Comparison of ENCODE assay signal across 8 cellular contexts in genomic region chr12:57771271-57771872, GRCh38. TPM values are rescaled to one million over a fixed set of nuclear protein-coding genes. Genes with fewer than 3 reads are reported as not detected.
A peak's percentile ranks its signal among the peaks of the same experiment; 100 is the strongest.
DNase-seq lines count a peak whose midpoint lies in the region; ATAC-seq, FAIRE-seq and TF ChIP-seq lines count a peak whose summit lies in the region.

No MANE protein-coding gene starts in this region.

- intact Hi-C loops in endothelial cell of umbilical vein (cut with micrococcal nuclease), result no loop called here

- H3K9me3 ChIP-seq in endothelial cell of umbilical vein (replicated peaks; ENCODE audit: control insufficient read depth, insufficient read depth, low read length) (no peaks in the 10 kb centered on the region), mononuclear cell (ENCODE audit: low read depth, low read length) (no peaks in the 10 kb centered on the region)

- H3K4me2 ChIP-seq in endothelial cell of umbilical vein (ENCODE audit: insufficient read depth, low read length), result peak overlapping the region; percentile 90

- peak overlapping the region; percentile 78 for H3K9ac ChIP-seq in endothelial cell of umbilical vein (replicated peaks; ENCODE audit: extremely low read depth, insufficient read depth, low read length)

- H3K27ac ChIP-seq in C4-2B (peak overlapping the region; percentile 97), endothelial cell of umbilical vein (ENCODE audit: insufficient read depth, low read depth, low read length) (peak overlapping the region; percentile 79)

- dilution Hi-C loops in endothelial cell of umbilical vein (cut with MboI; ENCODE audit: extremely low pct_ligation_motif_present, low sequenced_read_pairs), result no loop called here

- DNase-seq in NCI-H748 treated with DMSO at 0.1 percent for 48 hours (lab: John Stamatoyannopoulos, UW), result peak; percentile 60
- DNase-seq in activated CD4-positive, alpha-beta T cell treated with anti-CD3 and anti-CD28 coated beads, Interleukin-2, amount 50 U/mL, for 4 hours, result peak; percentile 91 to 92
- no peak for DNase-seq in endothelial cell of umbilical vein (ENCODE audit: low read depth, low spot score)
- peak; percentile 84 to 87 for DNase-seq in stimulated activated CD8-positive, alpha-beta memory T cell treated with anti-CD3 and anti-CD28 coated beads, Interleukin-2, amount 100 ng/mL, for 48 hours (ENCODE audit: low read depth in 2 of 2)

- TF ChIP-seq CTCF in C4-2B (conservative IDR thresholded peaks at IDR 0.05) (no peak), endothelial cell of umbilical vein (IDR thresholded peaks at IDR 0.05; ENCODE audit: extremely low read depth in 1 of 2, insufficient read depth in 1 of 2, low read depth in 1 of 2, low read length in 2 of 2) (no peak)

- TSS peak; percentile 26 for BruUV-seq in endothelial cell of umbilical vein (replicated peaks; lab: Mats Ljungman, UMichigan)

- H2AFZ ChIP-seq in endothelial cell of umbilical vein (ENCODE audit: low read depth, low read length), result peak overlapping the region; percentile 89

- H3K79me2 ChIP-seq in endothelial cell of umbilical vein (ENCODE audit: control insufficient read depth, insufficient read depth, low read length), result peaks cover 2% of the 10 kb centered on the region

- H3K4me1 ChIP-seq in endothelial cell of umbilical vein (ENCODE audit: control insufficient read depth, extremely low read depth, insufficient read depth, low read length) (peaks cover 14% of the 10 kb centered on the region), mononuclear cell (ENCODE audit: insufficient read depth, low read length) (peaks cover 36% of the 10 kb centered on the region)

- CTCF ChIA-PET in endothelial cell of umbilical vein (lab: Charles Lee), result interaction anchor here (1.0 to 1.4 kb wide), 5 partner anchors 11 to 122 kb away, joined by 3 to 17 read pairs (median 4); partner anchors contain the start of genes MARCHF9 and TSFM

- H3K27me3 ChIP-seq in endothelial cell of umbilical vein (ENCODE audit: control insufficient read depth in 2 of 2, insufficient read depth in 2 of 2, low read length in 2 of 2), result peaks cover 6 to 9% of the 10 kb centered on the region in 2 experiments
- peaks cover 14% of the 10 kb centered on the region for H3K27me3 ChIP-seq in mononuclear cell (ENCODE audit: insufficient read depth, low read length)

- peak; percentile 70 for ATAC-seq in GM19438 (IDR thresholded peaks at IDR 0.05; ENCODE audit: low read depth, unreplicated experiment)
- peak; percentile 65 for ATAC-seq in HG03520 (IDR thresholded peaks at IDR 0.05; ENCODE audit: unreplicated experiment)

- POLR2A ChIA-PET in endothelial cell of umbilical vein (lab: Charles Lee), result interaction anchor here (1.3 kb wide), 1 partner anchor 12 kb away, joined by 4 read pairs; the partner anchor contains the start of gene TSFM

- H3K9me1 ChIP-seq in endothelial cell of umbilical vein (replicated peaks; ENCODE audit: control insufficient read depth, extremely low read depth, insufficient read depth, low read length), result no peaks in the 10 kb centered on the region

- peak; percentile 67 for FAIRE-seq in endothelial cell of umbilical vein (lab: Jason Lieb, UNC)

- H4K20me1 ChIP-seq in endothelial cell of umbilical vein (replicated peaks; ENCODE audit: control insufficient read depth, extremely low read depth, insufficient read depth, low read length), result no peaks in the 10 kb centered on the region

- H3K36me3 ChIP-seq in endothelial cell of umbilical vein (ENCODE audit: control insufficient read depth in 2 of 2, extremely low read depth in 1 of 2, insufficient read depth in 2 of 2, low read length in 2 of 2), result peaks cover 0 to 2% of the 10 kb centered on the region in 2 experiments

- H3K4me3 ChIP-seq in endothelial cell of umbilical vein (replicated peaks in 1 of 3; ENCODE audit: insufficient read depth in 1 of 3, low read depth in 1 of 3, low read length in 3 of 3), result peak overlapping the region; percentile 69 to 79 (median 76)
- H3K4me3 ChIP-seq in mononuclear cell (ENCODE audit: low read length), result peak overlapping the region; percentile 74

- TF ChIP-seq POLR2A in endothelial cell of umbilical vein (IDR thresholded peaks at IDR 0.05; ENCODE audit: low read depth, low read length), result no peak

TF ChIP-seq in endothelial cell of umbilical vein, 7 proteins besides CTCF, POLR2A, EP300 and RAD21:
- TF ChIP-seq JUN (IDR thresholded peaks at IDR 0.05; ENCODE audit: borderline replicate concordance, insufficient read depth, insufficient read length, low read depth), result peak; percentile 42
- TF ChIP-seq, protein P1, sequence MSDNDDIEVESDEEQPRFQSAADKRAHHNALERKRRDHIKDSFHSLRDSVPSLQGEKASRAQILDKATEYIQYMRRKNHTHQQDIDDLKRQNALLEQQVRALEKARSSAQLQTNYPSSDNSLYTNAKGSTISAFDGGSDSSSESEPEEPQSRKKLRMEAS (IDR thresholded peaks at IDR 0.05; ENCODE audit: insufficient read depth, insufficient read length), result no peak

RNA-seq across cellular contexts. Expression of gene METTL1, which starts 0.5 kb away (rescaled TPM):
- 24.3 and 24.8 TPM in 2 replicates for total RNA-seq in endothelial cell of umbilical vein
- polyA plus RNA-seq in endothelial cell of umbilical vein, result 23.6 and 25.0 TPM in 2 replicates
- polyA plus RNA-seq in endothelial cell of umbilical vein (2011; cell fraction: cytosol; rRNA removed), result 23.0 and 29.2 TPM in 2 replicates
- polyA plus RNA-seq in endothelial cell of umbilical vein (2011; cell fraction: nucleus; rRNA removed), result 34.3 and 39.3 TPM in 2 replicates
- polyA plus RNA-seq in endothelial cell of umbilical vein (2012), result 31.2 and 36.8 TPM in 2 replicates
- 20.6 and 21.3 TPM in 2 replicates for polyA minus RNA-seq in endothelial cell of umbilical vein
- polyA minus RNA-seq in endothelial cell of umbilical vein (2011; cell fraction: cytosol; rRNA and poly(A)+ RNA removed), result 20.5 TPM
- 23.4 and 23.6 TPM in 2 replicates for polyA minus RNA-seq in endothelial cell of umbilical vein (2011; cell fraction: nucleus; rRNA and poly(A)+ RNA removed)
- total RNA-seq in mononuclear cell, result 2.3 TPM

RNA-seq across cellular contexts. Expression of gene EEF1AKMT3, which starts 1.0 kb away (rescaled TPM):
- total RNA-seq in endothelial cell of umbilical vein (6.6 and 8.8 TPM in 2 replicates), mononuclear cell (1.7 TPM)
- polyA plus RNA-seq in endothelial cell of umbilical vein, result 7.3 and 7.9 TPM in 2 replicates
- 6.6 and 8.3 TPM in 2 replicates for polyA plus RNA-seq in endothelial cell of umbilical vein (2011; cell fraction: cytosol; rRNA removed)
- polyA plus RNA-seq in endothelial cell of umbilical vein (2011; cell fraction: nucleus; rRNA removed), result 3.3 and 4.3 TPM in 2 replicates
- polyA plus RNA-seq in endothelial cell of umbilical vein (2012), result 9.1 and 9.9 TPM in 2 replicates
- 9.6 and 9.9 TPM in 2 replicates for polyA minus RNA-seq in endothelial cell of umbilical vein
- polyA minus RNA-seq in endothelial cell of umbilical vein (2011; cell fraction: cytosol; rRNA and poly(A)+ RNA removed), result 2.0 TPM
- polyA minus RNA-seq in endothelial cell of umbilical vein (2011; cell fraction: nucleus; rRNA and poly(A)+ RNA removed), result 1.2 and 3.0 TPM in 2 replicates

RNA-seq across cellular contexts. Expression of gene CYP27B1, which starts 4.5 kb away (rescaled TPM):
- 2.4 and 2.7 TPM in 2 replicates for total RNA-seq in endothelial cell of umbilical vein
- 0.62 TPM in 2 replicates for polyA plus RNA-seq in endothelial cell of umbilical vein
- polyA plus RNA-seq in endothelial cell of umbilical vein (2011; cell fraction: cytosol; rRNA removed), result 0.19 and 0.61 TPM in 2 replicates
- polyA plus RNA-seq in endothelial cell of umbilical vein (2011; cell fraction: nucleus; rRNA removed), result 7.3 and 7.9 TPM in 2 replicates
- polyA plus RNA-seq in endothelial cell of umbilical vein (2012), result 0.74 and 0.86 TPM in 2 replicates
- polyA minus RNA-seq in endothelial cell of umbilical vein, result 0.87 and 1.2 TPM in 2 replicates
- 7.6 TPM for polyA minus RNA-seq in endothelial cell of umbilical vein (2011; cell fraction: cytosol; rRNA and poly(A)+ RNA removed)
- polyA minus RNA-seq in endothelial cell of umbilical vein (2011; cell fraction: nucleus; rRNA and poly(A)+ RNA removed), result 3.3 and 3.8 TPM in 2 replicates
- 1.3 TPM for total RNA-seq in mononuclear cell

RNA-seq across cellular contexts. Expression of gene TSFM, which starts 11.2 kb away (rescaled TPM):
- total RNA-seq in endothelial cell of umbilical vein, result 39.3 and 41.8 TPM in 2 replicates
- 13.2 and 16.5 TPM in 2 replicates for polyA plus RNA-seq in endothelial cell of umbilical vein
- 19.1 and 20.8 TPM in 2 replicates for polyA plus RNA-seq in endothelial cell of umbilical vein (2011; cell fraction: cytosol; rRNA removed)
- polyA plus RNA-seq in endothelial cell of umbilical vein (2011; cell fraction: nucleus; rRNA removed), result 11.5 and 11.9 TPM in 2 replicates
- 34.8 and 43.8 TPM in 2 replicates for polyA plus RNA-seq in endothelial cell of umbilical vein (2012)
- 7.5 and 8.4 TPM in 2 replicates for polyA minus RNA-seq in endothelial cell of umbilical vein
- 29.2 TPM for polyA minus RNA-seq in endothelial cell of umbilical vein (2011; cell fraction: cytosol; rRNA and poly(A)+ RNA removed)
- 6.8 and 8.5 TPM in 2 replicates for polyA minus RNA-seq in endothelial cell of umbilical vein (2011; cell fraction: nucleus; rRNA and poly(A)+ RNA removed)
- total RNA-seq in mononuclear cell, result 17.2 TPM

RNA-seq across cellular contexts. Expression of gene MARCHF9, which starts 16.5 kb away (rescaled TPM):
- total RNA-seq in endothelial cell of umbilical vein, result 3.0 and 4.6 TPM in 2 replicates
- polyA plus RNA-seq in endothelial cell of umbilical vein, result 4.8 and 5.8 TPM in 2 replicates
- 1.6 and 3.7 TPM in 2 replicates for polyA plus RNA-seq in endothelial cell of umbilical vein (2011; cell fraction: cytosol; rRNA removed)
- 4.8 and 5.4 TPM in 2 replicates for polyA plus RNA-seq in endothelial cell of umbilical vein (2011; cell fraction: nucleus; rRNA removed)
- 3.2 and 4.0 TPM in 2 replicates for polyA plus RNA-seq in endothelial cell of umbilical vein (2012)
- polyA minus RNA-seq in endothelial cell of umbilical vein, result 2.8 and 4.2 TPM in 2 replicates
- 7.7 TPM for polyA minus RNA-seq in endothelial cell of umbilical vein (2011; cell fraction: cytosol; rRNA and poly(A)+ RNA removed)
- polyA minus RNA-seq in endothelial cell of umbilical vein (2011; cell fraction: nucleus; rRNA and poly(A)+ RNA removed), result 0.72 and 1.2 TPM in 2 replicates
- total RNA-seq in mononuclear cell, result 13.9 TPM
